ENCODE assay signal across 1 cellular context in the genomic region with DNA sequence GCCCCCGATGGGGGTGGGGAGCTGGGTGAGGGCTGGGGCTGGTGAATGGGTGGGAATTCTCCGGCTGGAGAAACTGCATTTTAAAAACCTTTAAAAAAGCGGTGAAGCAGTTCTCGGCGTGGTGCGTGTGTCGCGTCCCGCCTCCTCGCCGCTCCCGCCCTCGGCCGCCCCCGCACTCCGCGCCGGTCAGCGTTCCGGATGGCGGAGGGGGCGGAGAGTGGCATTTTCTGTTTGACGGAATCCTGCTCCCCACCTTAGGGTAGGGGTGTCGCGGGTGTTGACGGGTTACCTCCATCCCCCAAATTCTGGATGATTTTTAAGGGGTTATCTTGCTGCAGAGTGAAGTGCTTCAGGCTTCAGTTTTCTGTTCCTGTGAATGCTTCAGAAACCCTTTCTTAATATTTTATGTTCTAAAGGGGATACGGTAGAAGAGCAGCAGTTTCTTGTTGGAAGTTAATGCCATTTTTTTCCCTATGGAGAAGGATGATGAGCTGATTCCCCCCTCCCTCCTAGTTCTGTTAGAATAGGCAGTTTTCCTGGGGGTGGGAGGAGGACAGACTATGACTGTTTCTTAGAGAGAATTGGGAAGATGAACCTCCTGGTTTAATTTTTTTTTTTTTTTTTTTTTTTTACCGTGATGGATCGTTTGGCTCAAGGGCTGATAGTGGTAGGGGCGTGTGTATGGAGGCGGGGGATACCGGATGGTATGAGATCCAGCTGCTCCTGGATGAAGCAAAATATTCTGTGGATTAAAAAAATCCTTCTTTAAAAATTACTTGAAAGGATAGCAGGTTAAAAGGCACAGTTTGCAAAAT.
TF ChIP-seq lines count a peak whose summit lies in the region.

No MANE protein-coding gene starts in this region.

TF ChIP-seq in HepG2, 621 proteins besides CTCF, POLR2A, EP300 and RAD21 (continued from another document and continues in another):
- TF ChIP-seq, protein P1, sequence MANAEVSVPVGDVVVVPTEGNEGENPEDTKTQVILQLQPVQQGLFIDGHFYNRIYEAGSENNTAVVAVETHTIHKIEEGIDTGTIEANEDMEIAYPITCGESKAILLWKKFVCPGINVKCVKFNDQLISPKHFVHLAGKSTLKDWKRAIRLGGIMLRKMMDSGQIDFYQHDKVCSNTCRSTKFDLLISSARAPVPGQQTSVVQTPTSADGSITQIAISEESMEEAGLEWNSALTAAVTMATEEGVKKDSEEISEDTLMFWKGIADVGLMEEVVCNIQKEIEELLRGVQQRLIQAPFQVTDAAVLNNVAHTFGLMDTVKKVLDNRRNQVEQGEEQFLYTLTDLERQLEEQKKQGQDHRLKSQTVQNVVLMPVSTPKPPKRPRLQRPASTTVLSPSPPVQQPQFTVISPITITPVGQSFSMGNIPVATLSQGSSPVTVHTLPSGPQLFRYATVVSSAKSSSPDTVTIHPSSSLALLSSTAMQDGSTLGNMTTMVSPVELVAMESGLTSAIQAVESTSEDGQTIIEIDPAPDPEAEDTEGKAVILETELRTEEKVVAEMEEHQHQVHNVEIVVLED (CRISPR knock-in tag; IDR thresholded peaks at IDR 0.05; ENCODE audit: borderline replicate concordance), result no peak
- TF ChIP-seq SP5 (CRISPR knock-in tag; IDR thresholded peaks at IDR 0.05; ENCODE audit: borderline replicate concordance, low read depth), result peak; percentile 40; the same call in 1 of the 2 replicates
- no peak for TF ChIP-seq ZNF383 (CRISPR knock-in tag; IDR thresholded peaks at IDR 0.05; ENCODE audit: borderline replicate concordance)
- 0 out of 2 replicates have a peak, but pooled peaks have one; percentile 8 for TF ChIP-seq ZNF761 (CRISPR knock-in tag; conservative IDR thresholded peaks at IDR 0.05)
- TF ChIP-seq ZFP37 (CRISPR knock-in tag; IDR thresholded peaks at IDR 0.05; ENCODE audit: borderline replicate concordance), result 0 out of 2 replicates have a peak, but pooled peaks have one; percentile 4
- 0 out of 2 replicates have a peak, but pooled peaks have one; percentile 9 for TF ChIP-seq ZNF234 (CRISPR knock-in tag; conservative IDR thresholded peaks at IDR 0.05)
- TF ChIP-seq, protein P2, sequence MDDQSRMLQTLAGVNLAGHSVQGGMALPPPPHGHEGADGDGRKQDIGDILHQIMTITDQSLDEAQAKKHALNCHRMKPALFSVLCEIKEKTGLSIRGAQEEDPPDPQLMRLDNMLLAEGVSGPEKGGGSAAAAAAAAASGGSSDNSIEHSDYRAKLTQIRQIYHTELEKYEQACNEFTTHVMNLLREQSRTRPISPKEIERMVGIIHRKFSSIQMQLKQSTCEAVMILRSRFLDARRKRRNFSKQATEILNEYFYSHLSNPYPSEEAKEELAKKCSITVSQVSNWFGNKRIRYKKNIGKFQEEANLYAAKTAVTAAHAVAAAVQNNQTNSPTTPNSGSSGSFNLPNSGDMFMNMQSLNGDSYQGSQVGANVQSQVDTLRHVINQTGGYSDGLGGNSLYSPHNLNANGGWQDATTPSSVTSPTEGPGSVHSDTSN (CRISPR knock-in tag; IDR thresholded peaks at IDR 0.05; ENCODE audit: borderline replicate concordance), result no peak
- no peak for TF ChIP-seq ZNF660 (CRISPR knock-in tag; IDR thresholded peaks at IDR 0.05; ENCODE audit: borderline replicate concordance, low read depth)
- no peak for TF ChIP-seq HMG20A (CRISPR knock-in tag; IDR thresholded peaks at IDR 0.05; ENCODE audit: borderline replicate concordance)
- TF ChIP-seq ARNT2 (CRISPR knock-in tag; IDR thresholded peaks at IDR 0.05; ENCODE audit: low read depth), result 0 out of 2 replicates have a peak, but pooled peaks have one; percentile 7
- TF ChIP-seq RFX5 (IDR thresholded peaks at IDR 0.05; ENCODE audit: low read depth, low read length), result no peak
- no peak for TF ChIP-seq GATAD1 (CRISPR knock-in tag; IDR thresholded peaks at IDR 0.05)
- TF ChIP-seq ZNF749 (CRISPR knock-in tag; IDR thresholded peaks at IDR 0.05; ENCODE audit: borderline replicate concordance), result no peak
- TF ChIP-seq KMT2A (CRISPR knock-in tag; IDR thresholded peaks at IDR 0.05), result peak; percentile 70
- no peak for TF ChIP-seq CHD2 (IDR thresholded peaks at IDR 0.05; ENCODE audit: low read depth, low read length)
- TF ChIP-seq HIVEP1 (CRISPR knock-in tag; IDR thresholded peaks at IDR 0.05), result 0 out of 2 replicates have a peak, but pooled peaks have one; percentile 21
- TF ChIP-seq SP4 (CRISPR knock-in tag; IDR thresholded peaks at IDR 0.05), result no peak
- TF ChIP-seq ZZZ3 (CRISPR knock-in tag; IDR thresholded peaks at IDR 0.05; ENCODE audit: borderline replicate concordance), result no peak
- no peak for TF ChIP-seq SIX1 (CRISPR knock-in tag; IDR thresholded peaks at IDR 0.05; ENCODE audit: borderline replicate concordance)
- TF ChIP-seq, protein P3, sequence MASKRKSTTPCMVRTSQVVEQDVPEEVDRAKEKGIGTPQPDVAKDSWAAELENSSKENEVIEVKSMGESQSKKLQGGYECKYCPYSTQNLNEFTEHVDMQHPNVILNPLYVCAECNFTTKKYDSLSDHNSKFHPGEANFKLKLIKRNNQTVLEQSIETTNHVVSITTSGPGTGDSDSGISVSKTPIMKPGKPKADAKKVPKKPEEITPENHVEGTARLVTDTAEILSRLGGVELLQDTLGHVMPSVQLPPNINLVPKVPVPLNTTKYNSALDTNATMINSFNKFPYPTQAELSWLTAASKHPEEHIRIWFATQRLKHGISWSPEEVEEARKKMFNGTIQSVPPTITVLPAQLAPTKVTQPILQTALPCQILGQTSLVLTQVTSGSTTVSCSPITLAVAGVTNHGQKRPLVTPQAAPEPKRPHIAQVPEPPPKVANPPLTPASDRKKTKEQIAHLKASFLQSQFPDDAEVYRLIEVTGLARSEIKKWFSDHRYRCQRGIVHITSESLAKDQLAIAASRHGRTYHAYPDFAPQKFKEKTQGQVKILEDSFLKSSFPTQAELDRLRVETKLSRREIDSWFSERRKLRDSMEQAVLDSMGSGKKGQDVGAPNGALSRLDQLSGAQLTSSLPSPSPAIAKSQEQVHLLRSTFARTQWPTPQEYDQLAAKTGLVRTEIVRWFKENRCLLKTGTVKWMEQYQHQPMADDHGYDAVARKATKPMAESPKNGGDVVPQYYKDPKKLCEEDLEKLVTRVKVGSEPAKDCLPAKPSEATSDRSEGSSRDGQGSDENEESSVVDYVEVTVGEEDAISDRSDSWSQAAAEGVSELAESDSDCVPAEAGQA (IDR thresholded peaks at IDR 0.05; ENCODE audit: low read depth), result no peak
- TF ChIP-seq, protein P3 (CRISPR knock-in tag; IDR thresholded peaks at IDR 0.05; ENCODE audit: borderline replicate concordance), result no peak
- TF ChIP-seq ZKSCAN8 (CRISPR knock-in tag; IDR thresholded peaks at IDR 0.05; ENCODE audit: borderline replicate concordance), result no peak
- TF ChIP-seq, protein P4, sequence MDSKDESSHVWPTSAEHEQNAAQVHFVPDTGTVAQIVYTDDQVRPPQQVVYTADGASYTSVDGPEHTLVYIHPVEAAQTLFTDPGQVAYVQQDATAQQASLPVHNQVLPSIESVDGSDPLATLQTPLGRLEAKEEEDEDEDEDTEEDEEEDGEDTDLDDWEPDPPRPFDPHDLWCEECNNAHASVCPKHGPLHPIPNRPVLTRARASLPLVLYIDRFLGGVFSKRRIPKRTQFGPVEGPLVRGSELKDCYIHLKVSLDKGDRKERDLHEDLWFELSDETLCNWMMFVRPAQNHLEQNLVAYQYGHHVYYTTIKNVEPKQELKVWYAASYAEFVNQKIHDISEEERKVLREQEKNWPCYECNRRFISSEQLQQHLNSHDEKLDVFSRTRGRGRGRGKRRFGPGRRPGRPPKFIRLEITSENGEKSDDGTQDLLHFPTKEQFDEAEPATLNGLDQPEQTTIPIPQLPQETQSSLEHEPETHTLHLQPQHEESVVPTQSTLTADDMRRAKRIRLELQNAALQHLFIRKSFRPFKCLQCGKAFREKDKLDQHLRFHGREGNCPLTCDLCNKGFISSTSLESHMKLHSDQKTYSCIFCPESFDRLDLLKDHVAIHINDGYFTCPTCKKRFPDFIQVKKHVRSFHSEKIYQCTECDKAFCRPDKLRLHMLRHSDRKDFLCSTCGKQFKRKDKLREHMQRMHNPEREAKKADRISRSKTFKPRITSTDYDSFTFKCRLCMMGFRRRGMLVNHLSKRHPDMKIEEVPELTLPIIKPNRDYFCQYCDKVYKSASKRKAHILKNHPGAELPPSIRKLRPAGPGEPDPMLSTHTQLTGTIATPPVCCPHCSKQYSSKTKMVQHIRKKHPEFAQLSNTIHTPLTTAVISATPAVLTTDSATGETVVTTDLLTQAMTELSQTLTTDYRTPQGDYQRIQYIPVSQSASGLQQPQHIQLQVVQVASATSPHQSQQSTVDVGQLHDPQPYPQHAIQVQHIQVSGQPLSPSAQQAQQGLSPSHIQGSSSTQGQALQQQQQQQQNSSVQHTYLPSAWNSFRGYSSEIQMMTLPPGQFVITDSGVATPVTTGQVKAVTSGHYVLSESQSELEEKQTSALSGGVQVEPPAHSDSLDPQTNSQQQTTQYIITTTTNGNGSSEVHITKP (CRISPR knock-in tag; IDR thresholded peaks at IDR 0.05; ENCODE audit: low read depth), result no peak
- TF ChIP-seq, protein P5, sequence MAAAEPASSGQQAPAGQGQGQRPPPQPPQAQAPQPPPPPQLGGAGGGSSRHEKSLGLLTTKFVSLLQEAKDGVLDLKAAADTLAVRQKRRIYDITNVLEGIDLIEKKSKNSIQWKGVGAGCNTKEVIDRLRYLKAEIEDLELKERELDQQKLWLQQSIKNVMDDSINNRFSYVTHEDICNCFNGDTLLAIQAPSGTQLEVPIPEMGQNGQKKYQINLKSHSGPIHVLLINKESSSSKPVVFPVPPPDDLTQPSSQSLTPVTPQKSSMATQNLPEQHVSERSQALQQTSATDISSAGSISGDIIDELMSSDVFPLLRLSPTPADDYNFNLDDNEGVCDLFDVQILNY (CRISPR knock-in tag; conservative IDR thresholded peaks at IDR 0.05), result no peak
- no peak for TF ChIP-seq ZNF550 (CRISPR knock-in tag; IDR thresholded peaks at IDR 0.05; ENCODE audit: borderline replicate concordance)
- TF ChIP-seq, protein P6, sequence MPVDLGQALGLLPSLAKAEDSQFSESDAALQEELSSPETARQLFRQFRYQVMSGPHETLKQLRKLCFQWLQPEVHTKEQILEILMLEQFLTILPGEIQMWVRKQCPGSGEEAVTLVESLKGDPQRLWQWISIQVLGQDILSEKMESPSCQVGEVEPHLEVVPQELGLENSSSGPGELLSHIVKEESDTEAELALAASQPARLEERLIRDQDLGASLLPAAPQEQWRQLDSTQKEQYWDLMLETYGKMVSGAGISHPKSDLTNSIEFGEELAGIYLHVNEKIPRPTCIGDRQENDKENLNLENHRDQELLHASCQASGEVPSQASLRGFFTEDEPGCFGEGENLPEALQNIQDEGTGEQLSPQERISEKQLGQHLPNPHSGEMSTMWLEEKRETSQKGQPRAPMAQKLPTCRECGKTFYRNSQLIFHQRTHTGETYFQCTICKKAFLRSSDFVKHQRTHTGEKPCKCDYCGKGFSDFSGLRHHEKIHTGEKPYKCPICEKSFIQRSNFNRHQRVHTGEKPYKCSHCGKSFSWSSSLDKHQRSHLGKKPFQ (CRISPR knock-in tag; IDR thresholded peaks at IDR 0.05; ENCODE audit: insufficient replicate concordance), result no peak
- TF ChIP-seq GTF2F1 (IDR thresholded peaks at IDR 0.05; ENCODE audit: low read length), result no peak
- TF ChIP-seq MZF1 (CRISPR knock-in tag; IDR thresholded peaks at IDR 0.05; ENCODE audit: borderline replicate concordance), result no peak
- TF ChIP-seq, protein P7, sequence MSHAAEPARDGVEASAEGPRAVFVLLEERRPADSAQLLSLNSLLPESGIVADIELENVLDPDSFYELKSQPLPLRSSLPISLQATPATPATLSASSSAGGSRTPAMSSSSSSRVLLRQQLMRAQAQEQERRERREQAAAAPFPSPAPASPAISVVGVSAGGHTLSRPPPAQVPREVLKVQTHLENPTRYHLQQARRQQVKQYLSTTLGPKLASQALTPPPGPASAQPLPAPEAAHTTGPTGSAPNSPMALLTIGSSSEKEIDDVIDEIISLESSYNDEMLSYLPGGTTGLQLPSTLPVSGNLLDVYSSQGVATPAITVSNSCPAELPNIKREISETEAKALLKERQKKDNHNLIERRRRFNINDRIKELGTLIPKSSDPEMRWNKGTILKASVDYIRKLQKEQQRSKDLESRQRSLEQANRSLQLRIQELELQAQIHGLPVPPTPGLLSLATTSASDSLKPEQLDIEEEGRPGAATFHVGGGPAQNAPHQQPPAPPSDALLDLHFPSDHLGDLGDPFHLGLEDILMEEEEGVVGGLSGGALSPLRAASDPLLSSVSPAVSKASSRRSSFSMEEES (CRISPR knock-in tag; IDR thresholded peaks at IDR 0.05), result no peak
- no peak for TF ChIP-seq STAG1 (CRISPR knock-in tag; IDR thresholded peaks at IDR 0.05)
- TF ChIP-seq, protein P8, sequence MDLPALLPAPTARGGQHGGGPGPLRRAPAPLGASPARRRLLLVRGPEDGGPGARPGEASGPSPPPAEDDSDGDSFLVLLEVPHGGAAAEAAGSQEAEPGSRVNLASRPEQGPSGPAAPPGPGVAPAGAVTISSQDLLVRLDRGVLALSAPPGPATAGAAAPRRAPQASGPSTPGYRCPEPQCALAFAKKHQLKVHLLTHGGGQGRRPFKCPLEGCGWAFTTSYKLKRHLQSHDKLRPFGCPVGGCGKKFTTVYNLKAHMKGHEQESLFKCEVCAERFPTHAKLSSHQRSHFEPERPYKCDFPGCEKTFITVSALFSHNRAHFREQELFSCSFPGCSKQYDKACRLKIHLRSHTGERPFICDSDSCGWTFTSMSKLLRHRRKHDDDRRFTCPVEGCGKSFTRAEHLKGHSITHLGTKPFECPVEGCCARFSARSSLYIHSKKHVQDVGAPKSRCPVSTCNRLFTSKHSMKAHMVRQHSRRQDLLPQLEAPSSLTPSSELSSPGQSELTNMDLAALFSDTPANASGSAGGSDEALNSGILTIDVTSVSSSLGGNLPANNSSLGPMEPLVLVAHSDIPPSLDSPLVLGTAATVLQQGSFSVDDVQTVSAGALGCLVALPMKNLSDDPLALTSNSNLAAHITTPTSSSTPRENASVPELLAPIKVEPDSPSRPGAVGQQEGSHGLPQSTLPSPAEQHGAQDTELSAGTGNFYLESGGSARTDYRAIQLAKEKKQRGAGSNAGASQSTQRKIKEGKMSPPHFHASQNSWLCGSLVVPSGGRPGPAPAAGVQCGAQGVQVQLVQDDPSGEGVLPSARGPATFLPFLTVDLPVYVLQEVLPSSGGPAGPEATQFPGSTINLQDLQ (CRISPR knock-in tag; IDR thresholded peaks at IDR 0.05), result no peak
- no peak for TF ChIP-seq SKI (IDR thresholded peaks at IDR 0.05; ENCODE audit: partially characterized antibody)
- TF ChIP-seq BCL6 (CRISPR knock-in tag; IDR thresholded peaks at IDR 0.05), result 0 out of 2 replicates have a peak, but pooled peaks have one; percentile 12
- no peak for TF ChIP-seq EHMT2 (IDR thresholded peaks at IDR 0.05; ENCODE audit: borderline replicate concordance, low read depth, low read length)
- no peak for TF ChIP-seq ZNF124 (CRISPR knock-in tag; IDR thresholded peaks at IDR 0.05)
- peak; percentile 57; the same call in 1 of the 2 replicates for TF ChIP-seq NFKB2 (CRISPR knock-in tag; IDR thresholded peaks at IDR 0.05; ENCODE audit: borderline replicate concordance)
